In the genomic region with DNA sequence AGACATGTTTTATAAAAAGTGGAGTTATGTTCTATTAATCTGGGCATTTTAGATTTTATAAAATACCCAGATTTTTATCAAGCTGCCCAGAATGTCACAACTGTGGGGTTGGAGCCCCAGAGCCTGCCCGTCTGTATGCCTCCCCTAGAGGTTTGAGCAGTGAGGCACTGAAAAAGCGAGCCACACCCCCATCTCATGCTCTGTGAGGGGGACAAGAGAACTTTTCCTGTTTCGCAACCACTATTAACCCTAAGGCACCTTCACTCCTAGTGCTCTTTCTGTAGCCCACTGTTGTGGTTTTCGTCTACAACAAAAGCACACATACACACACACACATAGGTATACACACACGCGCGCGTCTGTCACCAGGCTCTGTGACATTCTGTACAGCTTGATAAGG, we compare ENCODE assay signal across 1 cellular context.
TF ChIP-seq lines count a peak whose summit lies in the region.

No MANE protein-coding gene starts in this region.

TF ChIP-seq in HepG2, 621 proteins besides CTCF, POLR2A, EP300 and RAD21:
- TF ChIP-seq ZNF652 (CRISPR knock-in tag; IDR thresholded peaks at IDR 0.05; ENCODE audit: borderline replicate concordance, low read depth) (peak; percentile 35; the same call in 1 of the 2 replicates), ZNF292 (CRISPR knock-in tag; IDR thresholded peaks at IDR 0.05; ENCODE audit: borderline replicate concordance, low read depth) (no peak)
